ENCODE assay signal across 4 cellular contexts in the genomic region with DNA sequence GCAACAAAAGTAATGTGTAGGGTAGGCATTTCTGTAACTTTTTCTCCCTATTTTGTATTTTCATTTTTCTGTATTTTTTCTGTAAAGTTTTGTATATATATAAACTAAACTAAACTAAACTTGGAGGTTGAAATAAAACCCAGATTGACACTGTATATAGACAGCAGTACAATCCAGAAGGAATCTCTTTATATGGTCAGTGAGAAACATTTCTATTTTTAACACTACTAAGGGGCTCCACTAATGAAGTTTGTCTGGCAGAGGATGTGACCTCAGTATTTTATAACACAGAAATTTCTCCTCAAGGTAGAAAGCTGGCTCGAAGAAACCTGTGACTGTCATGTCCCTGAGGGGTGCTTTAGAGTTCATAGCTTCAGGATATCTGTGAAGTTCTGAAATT.
"Had no signal": no experiment of that assay in that cellular context is flagged by ENCODE, and none has a peak within 500 bp of the region (broad histone marks: within the 10 kb centered on the region; RNA-seq: fewer than 3 reads in every experiment).

No MANE protein-coding gene starts in this region.

- DNase-seq: H9, HCEC 1CT, IMR-90 had no signal

- ATAC-seq: GM23338 had no signal

- H3K4me3 ChIP-seq: GM23338 had no signal
